Comparison of ENCODE assay signal across 8 cellular contexts in genomic region chr20:25247666-25248500, GRCh38. TPM values are rescaled to one million over a fixed set of nuclear protein-coding genes. Genes with fewer than 3 reads are reported as not detected.
A peak's percentile ranks its signal among the peaks of the same experiment; 100 is the strongest.
DNase-seq lines count a peak whose midpoint lies in the region; ATAC-seq, FAIRE-seq and TF ChIP-seq lines count a peak whose summit lies in the region.

Gene PYGB (plus strand): TSS chr20:25248085. CDS start chr20:25248179, 94 bp downstream.

- FAIRE-seq in urothelium cell line (lab: Jason Lieb, UNC) = peak; percentile 87

- no peaks in the 10 kb centered on the region for H3K36me3 ChIP-seq in prostate gland

- WGBS in prostate gland = under 1% methylated on average over 59 of the region's 105 CpGs

- TF ChIP-seq CTCF in prostate gland (IDR thresholded peaks at IDR 0.05) = peak in 1 of 4 experiments; percentile 9

- H3K9me3 ChIP-seq in prostate gland = no peaks in the 10 kb centered on the region

- intact Hi-C loops in left ventricle myocardium superior (cut with micrococcal nuclease) = no loop called here
- intact Hi-C loops in prostate gland (cut with DNase I) = loop anchor here (2.0 to 5.0 kb wide), 3 partner anchors 53 to 256 kb away; partner anchors contain the start of genes APMAP and ENTPD6

- peak within 1 kb of the TSS; percentile 96 to 98 for H3K27ac ChIP-seq in prostate gland

- peak within 1 kb of the TSS; percentile 91 to 97 for H3K4me3 ChIP-seq in prostate gland

- DNase-seq in NCI-H146 (lab: John Stamatoyannopoulos, UW) (peak; percentile 89), T-helper 2 cell (peak; percentile 58 to 82 (median 65)), amygdala (lab: John Stamatoyannopoulos, UW) (peak in 54 of 56 donors; percentile 17 to 87 (median 72)), left ventricle myocardium superior (peak; percentile 87), prostate gland (ENCODE audit: low spot score) (peak; percentile 83), urothelium cell line (ENCODE audit: low spot score) (peak; percentile 96)

- TF ChIP-seq POLR2A in GM15510 (IDR thresholded peaks at IDR 0.05; ENCODE audit: borderline replicate concordance, extremely low read depth, insufficient read length) (peak; percentile 97), prostate gland (IDR thresholded peaks at IDR 0.05) (peak; percentile 95)

- ATAC-seq in HG02840 (IDR thresholded peaks at IDR 0.05; ENCODE audit: low FRiP score, unreplicated experiment) (peak; percentile 72), left ventricle myocardium superior (peak; percentile 88)

- peaks cover 24% of the 10 kb centered on the region for H3K4me1 ChIP-seq in prostate gland (replicated peaks)

- H3K27me3 ChIP-seq in prostate gland (replicated peaks; ENCODE audit: insufficient read depth) = no peaks in the 10 kb centered on the region

RNA-seq across cellular contexts. Expression of gene PYGB, which starts in this region (rescaled TPM):
- total RNA-seq in left ventricle myocardium superior (205 TPM), prostate gland (100 to 1,000 TPM; 231 to 261 TPM)

Comparison
In these comparisons a context has a peak if more than half of its experiments do, and no peak if none do; other contexts are left out.
1. Peak in every context shown above with its lines: DNase-seq, ATAC-seq, H3K4me3 ChIP-seq and H3K27ac ChIP-seq.